In the genomic region with DNA sequence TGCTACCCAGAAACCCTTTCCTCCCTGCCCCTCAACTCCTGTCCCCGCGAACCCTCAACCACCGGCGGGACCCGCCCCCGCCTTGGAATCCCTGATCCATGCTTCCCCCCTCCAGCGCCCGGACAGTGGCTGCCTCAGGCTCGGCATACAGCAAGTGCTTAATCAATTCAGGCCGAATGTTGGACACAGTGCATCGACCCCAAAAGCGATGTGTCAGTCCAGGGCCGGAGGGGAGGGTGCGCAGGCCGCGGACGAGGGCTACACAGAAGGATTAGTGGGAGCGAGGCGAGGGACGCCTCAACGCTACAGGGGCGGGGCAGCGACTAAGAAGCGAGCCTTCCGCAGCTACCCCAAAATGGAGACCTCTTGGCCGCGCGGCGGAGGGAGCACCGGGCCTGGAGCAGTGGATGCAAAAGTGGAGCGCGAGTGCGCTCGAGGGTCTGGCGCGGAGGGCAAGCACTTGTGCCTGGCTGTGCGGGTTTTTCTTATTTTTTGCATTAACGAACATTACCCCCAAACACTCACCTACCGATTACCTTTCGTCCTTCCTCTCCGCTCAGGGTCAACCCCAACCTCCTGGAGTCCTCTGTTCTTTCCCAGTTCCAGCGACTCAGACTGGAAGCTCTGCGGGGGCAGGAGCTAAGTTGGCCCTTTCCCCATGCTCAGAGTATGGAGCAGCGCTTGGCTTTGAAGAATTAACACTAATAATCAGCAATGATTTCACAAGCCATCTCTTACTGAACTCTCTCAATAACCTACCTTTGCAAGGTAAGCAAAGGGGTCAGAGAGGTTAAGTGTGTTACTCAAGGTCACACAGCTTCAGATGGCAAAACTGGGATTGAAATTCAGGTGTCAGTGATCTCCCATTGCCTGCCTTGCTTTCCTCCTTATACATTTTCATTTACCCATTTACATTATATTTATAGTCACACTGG, we compare ENCODE assay signal across 8 cellular contexts. TPM values are rescaled to one million over a fixed set of nuclear protein-coding genes. Genes with fewer than 3 reads are reported as not detected.
A peak's percentile ranks its signal among the peaks of the same experiment; 100 is the strongest.
DNase-seq lines count a peak whose midpoint lies in the region; ATAC-seq and TF ChIP-seq lines count a peak whose summit lies in the region.

No MANE protein-coding gene starts in this region.

- H3K9me3 Mint-ChIP-seq in activated CD8-positive, alpha-beta T cell treated with anti-CD3 and anti-CD28 coated beads for 36 hours = no peaks in the 10 kb centered on the region
- no peaks in the 10 kb centered on the region for H3K9me3 Mint-ChIP-seq in stimulated activated naive CD8-positive, alpha-beta T cell treated with anti-CD3 and anti-CD28 coated beads, Interleukin-15, amount 100 ng/mL, for 72 hours

- H3K27me3 ChIP-seq in mucosa of rectum (ENCODE audit: control insufficient read depth in 2 of 2, insufficient read depth in 2 of 2, low read length in 2 of 2) = no peaks in the 10 kb centered on the region

- H3K36me3 ChIP-seq in mucosa of rectum (ENCODE audit: control insufficient read depth in 2 of 2, insufficient read depth in 2 of 2, low read length in 2 of 2) = no peaks in the 10 kb centered on the region

- peak; percentile 6 for ATAC-seq in HG02610 (IDR thresholded peaks at IDR 0.05; ENCODE audit: unreplicated experiment)
- peak; percentile 14 for ATAC-seq in activated CD8-positive, alpha-beta T cell treated with anti-CD3 and anti-CD28 coated beads for 36 hours
- peak; percentile 22 for ATAC-seq in stimulated activated naive CD8-positive, alpha-beta T cell treated with anti-CD3 and anti-CD28 coated beads, Interleukin-15, amount 100 ng/mL, for 72 hours
- ATAC-seq in HG02973 (IDR thresholded peaks at IDR 0.05; ENCODE audit: unreplicated experiment) = no peak

- peak overlapping the region; percentile 63 to 67 for H3K9ac ChIP-seq in mucosa of rectum (ENCODE audit: low read depth in 1 of 2, low read length in 2 of 2)

- POLR2A ChIA-PET in activated CD8-positive, alpha-beta T cell treated with anti-CD3 and anti-CD28 coated beads for 36 hours (lab: Charles Lee) = interaction anchor here (0.8 to 4.0 kb wide), 2 partner anchors 27 to 31 kb away, joined by 4 to 39 read pairs; a partner anchor contains a TSS

- peaks cover 19 to 32% of the 10 kb centered on the region in 2 donors for H3K4me1 ChIP-seq in mucosa of rectum (ENCODE audit: control insufficient read depth in 2 of 2, insufficient read depth in 2 of 2, low read length in 2 of 2)

- peaks cover 2% of the 10 kb centered on the region for H3K27me3 Mint-ChIP-seq in activated CD8-positive, alpha-beta T cell treated with anti-CD3 and anti-CD28 coated beads for 36 hours
- peaks cover 7% of the 10 kb centered on the region for H3K27me3 Mint-ChIP-seq in stimulated activated naive CD8-positive, alpha-beta T cell treated with anti-CD3 and anti-CD28 coated beads, Interleukin-15, amount 100 ng/mL, for 72 hours

- H3K36me3 Mint-ChIP-seq in activated CD8-positive, alpha-beta T cell treated with anti-CD3 and anti-CD28 coated beads for 36 hours (ENCODE audit: low read depth) = peaks cover 6% of the 10 kb centered on the region

- H3K4me3 ChIP-seq in mucosa of rectum (ENCODE audit: low read length in 2 of 2) = peak overlapping the region; percentile 84 to 91

- CTCF ChIA-PET in activated CD8-positive, alpha-beta T cell treated with anti-CD3 and anti-CD28 coated beads for 36 hours (lab: Charles Lee) = interaction anchor here (1.2 to 8.4 kb wide), 3 partner anchors 15 to 28 kb away, joined by 4 to 128 read pairs (median 4); no protein-coding TSS in a partner anchor

- DNase-seq in GDM1 (lab: John Stamatoyannopoulos, UW) (peak; percentile 74), NCI-H2227 (lab: John Stamatoyannopoulos, UW; ENCODE audit: unreplicated experiment) (peak; percentile 84), epidermal melanocyte (ENCODE audit: insufficient read length, low spot score) (peak; percentile 32)
- DNase-seq in activated CD8-positive, alpha-beta T cell treated with anti-CD3 and anti-CD28 coated beads for 36 hours = peak; percentile 70
- DNase-seq in stimulated activated naive CD8-positive, alpha-beta T cell treated with anti-CD3 and anti-CD28 coated beads, Interleukin-15, amount 100 ng/mL, for 72 hours = peak; percentile 58 to 67

- no peak for TF ChIP-seq CTCF in activated CD8-positive, alpha-beta T cell treated with anti-CD3 and anti-CD28 coated beads for 36 hours (IDR thresholded peaks at IDR 0.05)

- no peaks in the 10 kb centered on the region for H3K9me3 ChIP-seq in mucosa of rectum (ENCODE audit: control insufficient read depth in 2 of 2, low read length in 2 of 2)

- H3K4me3 Mint-ChIP-seq in activated CD8-positive, alpha-beta T cell treated with anti-CD3 and anti-CD28 coated beads for 36 hours = peak overlapping the region; percentile 83
- peak overlapping the region; percentile 88 to 99 for H3K4me3 Mint-ChIP-seq in stimulated activated naive CD8-positive, alpha-beta T cell treated with anti-CD3 and anti-CD28 coated beads, Interleukin-15, amount 100 ng/mL, for 72 hours

- intact Hi-C loops in activated CD8-positive, alpha-beta T cell treated with anti-CD3 and anti-CD28 coated beads for 36 hours (cut with micrococcal nuclease) = no loop called here

- peak overlapping the region; percentile 19 to 74 for H3K27ac ChIP-seq in mucosa of rectum (ENCODE audit: low read depth in 2 of 2, low read length in 2 of 2)

- H3K27ac Mint-ChIP-seq in activated CD8-positive, alpha-beta T cell treated with anti-CD3 and anti-CD28 coated beads for 36 hours = peak overlapping the region; percentile 92
- peak overlapping the region; percentile 96 to 100 for H3K27ac Mint-ChIP-seq in stimulated activated naive CD8-positive, alpha-beta T cell treated with anti-CD3 and anti-CD28 coated beads, Interleukin-15, amount 100 ng/mL, for 72 hours

- peaks cover 38% of the 10 kb centered on the region for H3K4me1 Mint-ChIP-seq in activated CD8-positive, alpha-beta T cell treated with anti-CD3 and anti-CD28 coated beads for 36 hours (ENCODE audit: low read depth)
- peaks cover 58% of the 10 kb centered on the region for H3K4me1 Mint-ChIP-seq in stimulated activated naive CD8-positive, alpha-beta T cell treated with anti-CD3 and anti-CD28 coated beads, Interleukin-15, amount 100 ng/mL, for 72 hours

RNA-seq across cellular contexts. Expression of a gene that starts 30.1 kb away (rescaled TPM):
- under 1 TPM; 0.32 to 0.43 TPM for total RNA-seq in activated CD8-positive, alpha-beta T cell treated with anti-CD3 and anti-CD28 coated beads for 36 hours

Comparison
In these comparisons a context has a peak if more than half of its experiments do, and no peak if none do; other contexts are left out.
1. DNase-seq: peak in every context shown above with its lines; median percentile 84 in NCI-H2227; 74 in GDM1; 70 in activated CD8-positive, alpha-beta T cell treated with anti-CD3 and anti-CD28 coated beads for 36 hours; 62 in stimulated activated naive CD8-positive, alpha-beta T cell treated with anti-CD3 and anti-CD28 coated beads, Interleukin-15, amount 100 ng/mL, for 72 hours; 32 in epidermal melanocyte.